29 cellular contexts compared by ENCODE assay signal in genomic region chr10:121457729-121458128, GRCh38.
"Had no signal": no experiment of that assay in that cellular context is flagged by ENCODE, and none has a peak within 500 bp of the region (broad histone marks: within the 10 kb centered on the region; RNA-seq: fewer than 3 reads in every experiment).

No MANE protein-coding gene starts in this region.

- ATAC-seq: activated CD8-positive, alpha-beta T cell treated with anti-CD3 and anti-CD28 coated beads for 36 hours; PC-3; Right ventricle myocardium inferior had no signal

- H3K4me3 ChIP-seq: ascending aorta, cardiac muscle cell, colonic mucosa, Peyer's patch had no signal

- H3K9me3 Mint-ChIP-seq: activated CD4-positive, alpha-beta T cell treated with anti-CD3 and anti-CD28 coated beads, Interleukin-2, amount 10 ng/mL, durations not matched to agents 24 days and 14 days; activated naive CD4-positive, alpha-beta T cell treated with anti-CD3 and anti-CD28 coated beads, Interleukin-2, amount 50 U/mL, for 24 hours; activated naive CD8-positive, alpha-beta T cell treated with anti-CD3 and anti-CD28 coated beads, Interleukin-2, amount 10 ng/mL, durations not matched to agents 7 days and 5 days; activated T-helper 2 cell treated with anti-CD3 and anti-CD28 coated beads, Interferon-gamma antibody, Interleukin-2, Interleukin-4, amounts not matched to agents 10 μg/mL and 5 μg/mL and 100 μg/mL, durations not matched to agents 14 hours and 24 hours and 36 hours; central memory CD8-positive, alpha-beta T cell had no signal

- H3K4me3 Mint-ChIP-seq: activated CD4-positive, alpha-beta T cell treated with anti-CD3 and anti-CD28 coated beads, Interleukin-2, amount 10 ng/mL, durations not matched to agents 24 days and 14 days; activated CD8-positive, alpha-beta T cell treated with anti-CD3 and anti-CD28 coated beads for 36 hours; activated naive CD4-positive, alpha-beta T cell treated with anti-CD3 and anti-CD28 coated beads, Interleukin-2, amount 50 U/mL, for 24 hours; activated naive CD8-positive, alpha-beta T cell treated with anti-CD3 and anti-CD28 coated beads, Interleukin-2, amount 10 ng/mL, durations not matched to agents 7 days and 5 days; central memory CD8-positive, alpha-beta T cell; IgD-negative memory B cell had no signal

- H3K4me1 Mint-ChIP-seq: activated CD4-positive, alpha-beta T cell treated with anti-CD3 and anti-CD28 coated beads, Interleukin-2, amount 10 ng/mL, durations not matched to agents 24 days and 14 days; activated naive CD4-positive, alpha-beta T cell treated with anti-CD3 and anti-CD28 coated beads, Interleukin-2, amount 50 U/mL, for 24 hours; activated naive CD8-positive, alpha-beta T cell treated with anti-CD3 and anti-CD28 coated beads, Interleukin-2, amount 10 ng/mL, durations not matched to agents 7 days and 5 days; IgD-negative memory B cell had no signal

- H3K4me1 ChIP-seq: colonic mucosa, Peyer's patch had no signal

- H3K36me3 Mint-ChIP-seq: activated naive CD4-positive, alpha-beta T cell treated with anti-CD3 and anti-CD28 coated beads, Interleukin-2, amount 50 U/mL, for 24 hours; activated naive CD8-positive, alpha-beta T cell treated with anti-CD3 and anti-CD28 coated beads, Interleukin-2, amount 10 ng/mL, durations not matched to agents 7 days and 5 days had no signal

- H3K27ac ChIP-seq: cardiac muscle cell, colonic mucosa, Peyer's patch, RWPE1 had no signal

- H3K36me3 ChIP-seq: ascending aorta, cardiac muscle cell, colonic mucosa, Peyer's patch had no signal

- DNase-seq: activated CD4-positive, alpha-beta T cell treated with anti-CD3 and anti-CD28 coated beads, Interleukin-2, amount 10 ng/mL, durations not matched to agents 24 days and 14 days; activated CD4-positive, alpha-beta T cell treated with anti-CD3 and anti-CD28 coated beads, Interleukin-2, amount 50 U/mL, for 4 hours; activated CD8-positive, alpha-beta T cell treated with anti-CD3 and anti-CD28 coated beads for 36 hours; activated gamma-delta T cell; activated naive CD4-positive, alpha-beta T cell treated with Interleukin-2 at 50 U/mL for 16 hours; activated naive CD8-positive, alpha-beta T cell treated with anti-CD3 and anti-CD28 coated beads, Interleukin-2, amount 10 ng/mL, durations not matched to agents 7 days and 5 days; activated T-cell treated with anti-CD3 and anti-CD28 coated beads, Interleukin-2, amount 50 U/mL, for 1 hour; amygdala; colonic mucosa; NCI-H1105; NCI-H1417 treated with DMSO at 0.1 percent for 48 hours; NCI-H1694; NCI-H1930; NCI-H2107; NCI-H510A; NCI-H526; NK-92 treated with Interleukin-12 subunit alpha and Interleukin-12 subunit beta, amount 100 ng/mL, for 24 hours; PC-3; Peyer's patch; SIG-M5; T1000 had no signal

- H3K9me3 ChIP-seq: ascending aorta, colonic mucosa, Peyer's patch had no signal

- H3K27ac Mint-ChIP-seq: activated CD4-positive, alpha-beta T cell treated with anti-CD3 and anti-CD28 coated beads, Interleukin-2, amount 10 ng/mL, durations not matched to agents 24 days and 14 days; activated CD8-positive, alpha-beta T cell treated with anti-CD3 and anti-CD28 coated beads for 36 hours; activated naive CD4-positive, alpha-beta T cell treated with anti-CD3 and anti-CD28 coated beads, Interleukin-2, amount 50 U/mL, for 24 hours; activated naive CD8-positive, alpha-beta T cell treated with anti-CD3 and anti-CD28 coated beads, Interleukin-2, amount 10 ng/mL, durations not matched to agents 7 days and 5 days; activated T-helper 2 cell treated with anti-CD3 and anti-CD28 coated beads, Interferon-gamma antibody, Interleukin-2, Interleukin-4, amounts not matched to agents 10 μg/mL and 5 μg/mL and 100 μg/mL, durations not matched to agents 14 hours and 24 hours and 36 hours; IgD-negative memory B cell had no signal

- H3K27me3 Mint-ChIP-seq: activated CD4-positive, alpha-beta T cell treated with anti-CD3 and anti-CD28 coated beads, Interleukin-2, amount 10 ng/mL, durations not matched to agents 24 days and 14 days; activated naive CD4-positive, alpha-beta T cell treated with anti-CD3 and anti-CD28 coated beads, Interleukin-2, amount 50 U/mL, for 24 hours; activated naive CD8-positive, alpha-beta T cell treated with anti-CD3 and anti-CD28 coated beads, Interleukin-2, amount 10 ng/mL, durations not matched to agents 7 days and 5 days; IgD-negative memory B cell had no signal
